ENCODE assay signal across 1 cellular context in genomic region chr16:89430436-89431157, GRCh38.
TF ChIP-seq lines count a peak whose summit lies in the region.

No MANE protein-coding gene starts in this region.

TF ChIP-seq in GM23338, 12 proteins besides CTCF, POLR2A, EP300 and RAD21 (continued from another document):
- no peak for TF ChIP-seq REST (IDR thresholded peaks at IDR 0.05; ENCODE audit: unreplicated experiment)
- no peak for TF ChIP-seq ETS1 (IDR thresholded peaks at IDR 0.05)
- no peak for TF ChIP-seq ZNF331 (CRISPR knock-in tag; IDR thresholded peaks at IDR 0.05; ENCODE audit: low read depth)
- no peak for TF ChIP-seq EZH2phosphoT487 (IDR thresholded peaks at IDR 0.05; ENCODE audit: unreplicated experiment)
- no peak for TF ChIP-seq STAT1 (IDR thresholded peaks at IDR 0.05; ENCODE audit: unreplicated experiment)
TF ChIP-seq in GM23338: peak in this region for 0.
